In the genomic region with DNA sequence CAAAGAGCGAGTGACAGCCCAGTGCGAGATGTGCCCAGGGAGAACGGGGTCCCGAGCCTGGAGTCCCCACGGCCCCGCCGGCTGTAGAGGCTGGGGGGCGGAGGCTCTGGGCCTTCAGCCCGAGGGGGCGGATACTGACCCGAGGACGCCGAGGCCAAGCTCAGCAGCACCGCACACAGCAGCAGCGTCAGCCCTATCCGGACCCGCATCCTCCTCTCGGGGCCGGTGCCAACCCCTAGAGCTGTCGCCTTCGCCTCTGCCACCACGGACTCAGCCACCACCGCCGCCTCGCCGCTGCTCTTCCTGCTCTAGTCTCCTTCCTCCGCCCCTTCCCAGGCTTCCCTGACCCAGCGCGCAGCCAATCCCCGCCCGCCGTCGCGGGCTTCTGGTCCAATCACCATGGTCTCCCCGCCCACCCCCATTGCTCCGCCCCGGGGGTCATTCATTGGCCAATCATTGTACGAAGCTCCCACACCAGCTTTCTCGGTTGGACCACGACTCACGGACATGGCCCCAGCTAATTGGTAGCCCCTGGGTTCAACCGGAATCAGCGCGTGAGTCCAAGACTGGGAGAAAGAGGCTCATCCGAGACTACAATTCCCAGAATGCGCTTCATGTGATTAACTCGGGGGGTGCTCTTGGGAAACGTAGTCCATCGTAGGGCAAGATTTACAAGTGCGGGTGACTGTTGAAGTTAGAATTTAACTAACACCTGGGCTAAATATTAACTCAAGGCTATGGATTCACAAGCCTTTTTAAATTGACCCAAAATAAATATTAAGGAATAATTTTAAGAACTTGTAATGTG, we compare ENCODE assay signal across 8 cellular contexts. TPM values are rescaled to one million over a fixed set of nuclear protein-coding genes. Genes with fewer than 3 reads are reported as not detected.
DNase-seq lines count a peak whose midpoint lies in the region; ATAC-seq and TF ChIP-seq lines count a peak whose summit lies in the region.

A gene (minus strand): TSS at position 318 of the 808 bp plus-strand sequence. CDS start 109 bp downstream, at position 209.

- whole genome bisulfite sequencing in heart right ventricle, 2 donors = 0 to 1% methylated on average over 50 of the region's 50 CpGs
- 0% methylated on average over 30 to 50 of the region's 50 CpGs for WGBS in upper lobe of left lung, 2 donors

- no peak for TF ChIP-seq EP300 in upper lobe of left lung (IDR thresholded peaks at IDR 0.05)

- H3K9me3 ChIP-seq in heart right ventricle (peaks cover 0 to 9% (median 0%) of the 10 kb centered on the region in 11 donors), upper lobe of left lung (peaks cover 0 to 3% (median 0%) of the 10 kb centered on the region in 4 donors)

- peaks cover 0 to 79% (median 64%) of the 10 kb centered on the region in 9 donors for H3K4me1 ChIP-seq in heart right ventricle
- peaks cover 31 to 46% (median 45%) of the 10 kb centered on the region in 4 donors for H3K4me1 ChIP-seq in upper lobe of left lung

- in situ Hi-C loops in GM13976 (cut with MboI; ENCODE audit: low sequenced_read_pairs, unreplicated experiment) = no loop called here

- H3K27ac ChIP-seq in heart right ventricle (peak within 1 kb of the TSS in 9 of 10 donors; percentile 19 to 92 (median 77)), upper lobe of left lung (peak within 1 kb of the TSS; percentile 70 to 89 (median 85))

- TF ChIP-seq CTCF in GM13976 (IDR thresholded peaks at IDR 0.05; ENCODE audit: borderline replicate concordance, control extremely low read depth, extremely low read depth, insufficient read depth, missing control alignments) (no peak), heart right ventricle (IDR thresholded peaks at IDR 0.05) (no peak), upper lobe of left lung (IDR thresholded peaks at IDR 0.05) (peak in 1 of 6 experiments; percentile 13)

- TF ChIP-seq POLR2A in upper lobe of left lung (IDR thresholded peaks at IDR 0.05) = peak; percentile 13 to 93 (median 81)

- intact Hi-C loops in T-helper 1 cell treated with Interleukin-12 subunit alpha and Interleukin-12 subunit beta and Interleukin-4 antibody, amounts not matched to agents 30 ng/mL and 1 ng/mL, for 36 hours (cut with micrococcal nuclease) = loop anchor here (1.0 to 2.0 kb wide), 8 partner anchors 10 to 592 kb away; a partner anchor contains a TSS
- intact Hi-C loops in heart right ventricle (cut with DNase I) (loop anchor here in 1 of 10 donors (2.0 kb wide), 1 partner anchor 15 kb away; no protein-coding TSS in a partner anchor), posterior cingulate gyrus (cut with DNase I) (loop anchor here (5.0 kb wide), 1 partner anchor 311 kb away; a partner anchor contains a TSS)

- peaks cover 0 to 13% (median 0%) of the 10 kb centered on the region in 9 donors for H3K36me3 ChIP-seq in heart right ventricle
- peaks cover 0 to 2% (median 0%) of the 10 kb centered on the region in 4 donors for H3K36me3 ChIP-seq in upper lobe of left lung

- peak; percentile 91 for DNase-seq in GM13976 (ENCODE audit: low spot score)
- peak; percentile 94 for DNase-seq in NCI-H146 treated with DMSO at 0.1 percent for 48 hours (lab: John Stamatoyannopoulos, UW; ENCODE audit: unreplicated experiment)
- peak; percentile 100 for DNase-seq in amniotic epithelial cell (ENCODE audit: low read depth)
- DNase-seq in heart right ventricle = peak; percentile 99 to 100
- peak; percentile 98 to 100 (median 99) for DNase-seq in posterior cingulate gyrus
- peak; percentile 99 for DNase-seq in upper lobe of left lung

- H3K4me3 ChIP-seq in heart right ventricle (peak within 1 kb of the TSS; percentile 84 to 99 (median 94)), upper lobe of left lung (peak within 1 kb of the TSS; percentile 69 to 99 (median 92))

- H3K27me3 ChIP-seq in heart right ventricle (no peaks in the 10 kb centered on the region), upper lobe of left lung (no peaks in the 10 kb centered on the region)

- peak; percentile 92 for ATAC-seq in HG02870 (IDR thresholded peaks at IDR 0.05; ENCODE audit: unreplicated experiment)
- peak; percentile 98 to 100 (median 99) for ATAC-seq in heart right ventricle
- ATAC-seq in upper lobe of left lung (ENCODE audit: low FRiP score in 2 of 2) = peak; percentile 99 to 100

RNA-seq across cellular contexts. Expression of the gene that starts here (rescaled TPM):
- 76.7 and 76.8 TPM in 2 replicates for total RNA-seq in T-helper 1 cell treated with Interleukin-12 subunit alpha and Interleukin-12 subunit beta and Interleukin-4 antibody, amounts not matched to agents 30 ng/mL and 1 ng/mL, for 36 hours
- 10 to 100 TPM; 47.6 to 87.7 (median 58.3) TPM for total RNA-seq in heart right ventricle
- 10 to 100 TPM; 10.6 to 20.9 TPM for polyA plus RNA-seq in heart right ventricle
- 100 to 1,000 TPM in 2 of 6 donors, 10 to 100 TPM in 4; 24.1 to 120 (median 64.0) TPM for total RNA-seq in upper lobe of left lung

Comparison
In these comparisons a context has a peak if more than half of its experiments do, and no peak if none do; other contexts are left out.
1. Peak in every context shown above with its lines: DNase-seq, ATAC-seq, H3K4me3 ChIP-seq and H3K27ac ChIP-seq.